11 cellular contexts compared by ENCODE assay signal in the genomic region with DNA sequence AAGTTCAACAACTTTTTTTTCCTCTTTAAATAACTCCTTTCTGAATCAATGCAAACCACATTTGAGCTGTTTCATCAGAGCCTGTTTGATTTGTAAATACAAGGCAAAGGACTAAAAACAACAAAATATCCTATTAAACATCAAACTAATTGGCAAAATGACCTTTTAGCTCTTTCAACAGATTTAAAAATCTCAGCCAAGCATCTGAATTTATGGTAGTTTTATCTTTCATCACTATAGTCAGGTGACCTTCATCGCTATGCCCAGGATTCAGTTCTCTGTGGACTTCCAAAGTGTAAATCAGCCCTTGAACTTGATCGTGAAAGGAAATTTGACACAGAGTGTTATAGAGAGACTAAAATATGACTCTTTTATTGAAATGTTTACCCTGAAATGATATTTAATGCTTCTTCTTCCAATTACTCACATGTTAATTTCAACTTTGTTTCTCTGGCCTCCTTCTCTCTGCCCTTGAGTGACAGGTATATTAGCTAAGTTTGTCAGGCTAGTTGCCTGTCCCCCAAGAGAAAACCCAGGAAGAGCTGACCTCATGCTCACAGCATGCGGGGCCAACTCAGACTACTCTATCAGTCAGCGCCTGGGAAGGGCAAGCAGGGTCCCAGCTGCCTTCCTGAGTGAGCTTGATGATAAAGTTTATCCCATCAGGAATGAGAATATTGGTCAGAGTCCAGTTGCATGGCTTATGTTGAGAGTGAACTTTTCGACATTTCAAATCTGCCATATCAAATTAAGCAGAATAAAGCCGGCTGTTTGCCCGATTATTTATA.
A peak's percentile ranks its signal among the peaks of the same experiment; 100 is the strongest.
DNase-seq lines count a peak whose midpoint lies in the region; ATAC-seq and TF ChIP-seq lines count a peak whose summit lies in the region.
"Had no signal": no experiment of that assay in that cellular context is flagged by ENCODE, and none has a peak within 500 bp of the region (broad histone marks: within the 10 kb centered on the region; RNA-seq: fewer than 3 reads in every experiment).

No MANE protein-coding gene starts in this region.

- no peak overlapping the region for H3K4me3 ChIP-seq in adrenal gland
- no peak overlapping the region for H3K4me3 ChIP-seq in lung
- H3K4me3 ChIP-seq in spleen = no peak overlapping the region

- no peak for TF ChIP-seq POLR2A in adrenal gland (IDR thresholded peaks at IDR 0.05)
- no peak for TF ChIP-seq POLR2A in spleen (IDR thresholded peaks at IDR 0.05)

- 20 to 33% (median 24%) methylated on average over 7 of the region's 7 CpGs for WGBS in adrenal gland, 4 donors
- WGBS in lung, 2 donors = 55 to 71% methylated on average over 7 of the region's 7 CpGs
- WGBS in spleen, 5 donors = 50 to 73% (median 66%) methylated on average over 7 of the region's 7 CpGs

- peaks cover 4 to 14% of the 10 kb centered on the region in 2 donors for H3K4me1 ChIP-seq in adrenal gland (replicated peaks in 1 of 2)
- H3K4me1 ChIP-seq in lung (ENCODE audit: control insufficient read depth in 2 of 2, insufficient read depth in 2 of 2, low read length in 2 of 2) = peaks cover 0 to 10% of the 10 kb centered on the region in 2 donors
- peaks cover 0 to 10% (median 2%) of the 10 kb centered on the region in 6 donors for H3K4me1 ChIP-seq in spleen

- H3K9me3 ChIP-seq in adrenal gland (replicated peaks in 1 of 3) (no peaks in the 10 kb centered on the region), lung (ENCODE audit: control insufficient read depth in 2 of 2, insufficient read depth in 1 of 2, low read length in 1 of 2) (no peaks in the 10 kb centered on the region), spleen (peaks cover 0 to 10% (median 0%) of the 10 kb centered on the region in 8 donors)

- H3K36me3 ChIP-seq in adrenal gland (replicated peaks in 1 of 2) (no peaks in the 10 kb centered on the region), lung (ENCODE audit: control insufficient read depth in 2 of 2, insufficient read depth in 2 of 2, low read length in 2 of 2) (no peaks in the 10 kb centered on the region), spleen (no peaks in the 10 kb centered on the region)

- ATAC-seq in lung (ENCODE audit: insufficient read depth, low FRiP score) = peak; percentile 27
- ATAC-seq: CD8-positive, alpha-beta T cell had no signal

- peak in 6 of 7 donors; percentile 12 to 61 (median 33) for DNase-seq in adrenal gland
- DNase-seq in fibroblast of gingiva (ENCODE audit: low read depth) = peak; percentile 54
- no peak for DNase-seq in lung (ENCODE audit: low spot score)
- no peak for DNase-seq in spleen
- no peak for DNase-seq in DMS79 treated with DMSO at 0.1 percent for 48 hours (lab: John Stamatoyannopoulos, UW)
- DNase-seq in hypothalamus (lab: John Stamatoyannopoulos, UW) = no peak
- DNase-seq in GM10248 (ENCODE audit: extremely low spot score) = no peak
- DNase-seq: activated B cell treated with CpG ODN at 0.5 μM for 24 hours; CD8-positive, alpha-beta T cell; hippocampal formation; NCI-H2107 had no signal

- H3K27ac ChIP-seq in adrenal gland (peak overlapping the region in 1 of 5 donors; percentile 47), lung (ENCODE audit: low read depth in 1 of 2, low read length in 1 of 2) (no peak overlapping the region), spleen (peak overlapping the region in 7 of 8 donors; percentile 2 to 59 (median 16))

- CTCF ChIA-PET in GM10248 (lab: Yijun Ruan, JAX) = no interaction called here

- no peak for TF ChIP-seq CTCF in adrenal gland (IDR thresholded peaks at IDR 0.05)
- no peak for TF ChIP-seq CTCF in lung (IDR thresholded peaks at IDR 0.05; ENCODE audit: control extremely low read depth, extremely low read depth)
- no peak for TF ChIP-seq CTCF in spleen (IDR thresholded peaks at IDR 0.05 in 8 of 11, conservative IDR thresholded peaks at IDR 0.05 in 3 of 11)
- TF ChIP-seq CTCF in GM10248 (IDR thresholded peaks at IDR 0.05; ENCODE audit: control extremely low read depth, extremely low read depth, low read depth, missing control alignments) = no peak

- intact Hi-C loops in adrenal gland (cut with DNase I) = no loop called here
- intact Hi-C loops in spleen (cut with DNase I; ENCODE audit: low total_unique reads) = no loop called here

- no peaks in the 10 kb centered on the region for H3K27me3 ChIP-seq in adrenal gland
- H3K27me3 ChIP-seq in lung (ENCODE audit: control insufficient read depth, insufficient read depth) = no peaks in the 10 kb centered on the region
- no peaks in the 10 kb centered on the region for H3K27me3 ChIP-seq in spleen (replicated peaks in 1 of 7)

- POLR2A ChIA-PET in GM10248 (lab: Yijun Ruan, JAX) = no interaction called here

Comparison
In these comparisons a context has a peak if more than half of its experiments do, and no peak if none do; other contexts are left out.
1. DNase-seq: peak in adrenal gland (6 of 7) and fibroblast of gingiva (single experiment); none in lung (single experiment), spleen (single experiment), DMS79 treated with DMSO at 0.1 percent for 48 hours (single experiment), hypothalamus (0 of 51) and GM10248 (single experiment).
2. H3K27ac ChIP-seq: peak in spleen (7 of 8); none in lung (0 of 2).